Comparison of ENCODE assay signal across 1 cellular context in genomic region chr14:32259368-32260013, GRCh38.
TF ChIP-seq lines count a peak whose summit lies in the region.

No MANE protein-coding gene starts in this region.

TF ChIP-seq in GM12878, 131 proteins besides CTCF, POLR2A, EP300 and RAD21 (continued from another document):
- TF ChIP-seq ZBTB40 (IDR thresholded peaks at IDR 0.05; ENCODE audit: borderline replicate concordance) (no peak), SKIL (IDR thresholded peaks at IDR 0.05; ENCODE audit: low read depth, poor library complexity, severe bottlenecking) (peak; percentile 29), MYB (IDR thresholded peaks at IDR 0.05; ENCODE audit: borderline replicate concordance, low read depth, low read length) (no peak), BHLHE40 (IDR thresholded peaks at IDR 0.05; ENCODE audit: borderline replicate concordance in 1 of 2, low read depth in 2 of 2, low read length in 1 of 2) (0 out of 4 replicates have a peak, but pooled peaks of 1 of the 2 experiments have one; percentile 4), POLR2AphosphoS2 (IDR thresholded peaks at IDR 0.05; ENCODE audit: low read depth, low read length) (no peak), ZNF274 (IDR thresholded peaks at IDR 0.05; ENCODE audit: insufficient read depth, insufficient read length) (no peak), SIX5 (IDR thresholded peaks at IDR 0.05; ENCODE audit: low read depth, low read length, severe bottlenecking) (no peak), PML (IDR thresholded peaks at IDR 0.05; ENCODE audit: low read length) (0 out of 2 replicates have a peak, but pooled peaks have one; percentile 51), JUND (IDR thresholded peaks at IDR 0.05; ENCODE audit: low read depth, low read length) (no peak), EGR1 (IDR thresholded peaks at IDR 0.05; ENCODE audit: borderline replicate concordance in 1 of 2, low read depth in 2 of 2, low read length in 2 of 2) (no peak), RUNX3 (IDR thresholded peaks at IDR 0.05; ENCODE audit: low read length) (peak; percentile 82)
